In genomic region chr10:3782099-3782455, GRCh38 we compare ENCODE assay signal across 8 cellular contexts. TPM values are rescaled to one million over a fixed set of nuclear protein-coding genes. Genes with fewer than 3 reads are reported as not detected.
DNase-seq lines count a peak whose midpoint lies in the region; ATAC-seq and TF ChIP-seq lines count a peak whose summit lies in the region.

No MANE protein-coding gene starts in this region.

- peak overlapping the region; percentile 81 for H3K4me3 ChIP-seq in SK-N-MC

- H3K27ac Mint-ChIP-seq in effector memory CD8-positive, alpha-beta T cell: peak overlapping the region; percentile 100
- peak overlapping the region; percentile 99 for H3K27ac Mint-ChIP-seq in osteocyte (ENCODE audit: unreplicated experiment)

- H3K9ac ChIP-seq in SK-N-MC (ENCODE audit: insufficient read length): no peak overlapping the region

- TF ChIP-seq CTCF in osteocyte (IDR thresholded peaks at IDR 0.05): no peak

- peaks cover 72 to 76% of the 10 kb centered on the region in 2 donors for H3K4me1 Mint-ChIP-seq in effector memory CD8-positive, alpha-beta T cell (ENCODE audit: low read depth in 2 of 2)
- peaks cover 62% of the 10 kb centered on the region for H3K4me1 Mint-ChIP-seq in osteocyte (ENCODE audit: unreplicated experiment)

- no peaks in the 10 kb centered on the region for H3K9me3 Mint-ChIP-seq in effector memory CD8-positive, alpha-beta T cell
- H3K9me3 Mint-ChIP-seq in osteocyte (ENCODE audit: unreplicated experiment): no peaks in the 10 kb centered on the region

- H3K9me3 ChIP-seq in SK-N-MC (ENCODE audit: low read depth, low read length): no peaks in the 10 kb centered on the region

- H3K36me3 Mint-ChIP-seq in effector memory CD8-positive, alpha-beta T cell (ENCODE audit: insufficient read depth): peaks cover 100% of the 10 kb centered on the region
- H3K36me3 Mint-ChIP-seq in osteocyte (ENCODE audit: unreplicated experiment): peaks cover 71% of the 10 kb centered on the region

- ATAC-seq in effector memory CD8-positive, alpha-beta T cell (replicated peaks): peak; percentile 5
- ATAC-seq in GM21576 (IDR thresholded peaks at IDR 0.05; ENCODE audit: unreplicated experiment) (no peak), HG02884 (IDR thresholded peaks at IDR 0.05; ENCODE audit: unreplicated experiment) (no peak)

- DNase-seq in EL: peak; percentile 47
- DNase-seq in SK-N-MC (ENCODE audit: low read depth, low spot score): no peak
- DNase-seq in effector memory CD8-positive, alpha-beta T cell: peak in 1 of 3 experiments; percentile 50
- no peak for DNase-seq in osteocyte (ENCODE audit: extremely low spot score, unreplicated experiment)
- DNase-seq in NCI-H2227 (lab: John Stamatoyannopoulos, UW; ENCODE audit: unreplicated experiment): no peak
- no peak for DNase-seq in GDM1 (lab: John Stamatoyannopoulos, UW)

- H3K36me3 ChIP-seq in SK-N-MC (ENCODE audit: insufficient read depth, low read length): peaks cover 54% of the 10 kb centered on the region

- H3K27me3 Mint-ChIP-seq in effector memory CD8-positive, alpha-beta T cell: peaks cover 0 to 9% of the 10 kb centered on the region in 2 donors
- no peaks in the 10 kb centered on the region for H3K27me3 Mint-ChIP-seq in osteocyte (ENCODE audit: unreplicated experiment)

- peak overlapping the region; percentile 98 to 100 for H3K4me3 Mint-ChIP-seq in effector memory CD8-positive, alpha-beta T cell
- H3K4me3 Mint-ChIP-seq in osteocyte (ENCODE audit: unreplicated experiment): peak overlapping the region; percentile 97

- H3K27ac ChIP-seq in SK-N-MC: no peak overlapping the region

RNA-seq across cellular contexts. Expression of gene KLF6, which starts 2.9 kb away (rescaled TPM):
- 263 and 341 TPM in 2 replicates for total RNA-seq in osteocyte
